In the genomic region with DNA sequence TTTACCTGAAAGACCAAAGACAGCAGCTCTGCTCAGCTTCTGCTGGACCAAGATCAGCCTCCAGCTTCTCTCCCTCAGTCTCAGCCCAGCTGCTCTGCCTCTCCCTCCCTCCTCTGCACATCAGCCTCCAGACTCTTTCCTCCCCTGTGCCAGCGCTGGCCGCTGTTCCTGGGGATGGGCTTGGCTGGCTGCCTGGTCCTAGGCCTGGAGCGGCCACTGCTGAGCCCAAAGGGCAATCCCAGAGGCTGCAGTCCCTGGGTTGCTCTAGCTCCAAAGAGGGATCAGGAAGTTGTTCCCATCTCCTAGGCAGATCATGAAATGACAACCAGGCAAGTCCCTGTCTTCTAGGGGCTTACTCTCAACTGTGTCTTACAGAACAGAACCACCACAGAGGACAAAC, we compare ENCODE assay signal across 8 cellular contexts. TPM values are rescaled to one million over a fixed set of nuclear protein-coding genes. Genes with fewer than 3 reads are reported as not detected.
DNase-seq lines count a peak whose midpoint lies in the region; ATAC-seq lines count a peak whose summit lies in the region.

No MANE protein-coding gene starts in this region.

- H3K9me3 Mint-ChIP-seq in stimulated activated naive B cell treated with anti-CD40 and anti-IgM and Interleukin-4, amounts not matched to agents 10 μg/mL and 1 μg/mL and 100 μg/mL, for 72 hours = peaks cover 0 to 2% of the 10 kb centered on the region in 2 donors

- peaks cover 15 to 27% of the 10 kb centered on the region in 2 donors for H3K4me1 Mint-ChIP-seq in stimulated activated naive B cell treated with anti-CD40 and anti-IgM and Interleukin-4, amounts not matched to agents 10 μg/mL and 1 μg/mL and 100 μg/mL, for 72 hours

- peak; percentile 24 for DNase-seq in ELR (ENCODE audit: low read depth)
- peak; percentile 53 for DNase-seq in amniotic epithelial cell (ENCODE audit: low read depth)
- DNase-seq in cardiac septum (ENCODE audit: low spot score) = peak; percentile 92
- DNase-seq in posterior vena cava (ENCODE audit: low spot score) = peak; percentile 94
- no peak for DNase-seq in RKO (ENCODE audit: low spot score)
- DNase-seq in stimulated activated naive B cell treated with anti-CD40 and anti-IgM and Interleukin-4, amounts not matched to agents 10 μg/mL and 1 μg/mL and 100 μg/mL, for 72 hours = no peak

- intact Hi-C loops in cardiac septum (cut with DNase I) = loop anchor here (5.0 kb wide), 1 partner anchor 33 kb away; a partner anchor contains a TSS
- intact Hi-C loops in posterior vena cava (cut with DNase I) = loop anchor here in 1 of 2 donors (5.0 kb wide), 1 partner anchor 38 kb away; no protein-coding TSS in a partner anchor

- no peak overlapping the region for H3K27ac Mint-ChIP-seq in stimulated activated naive B cell treated with anti-CD40 and anti-IgM and Interleukin-4, amounts not matched to agents 10 μg/mL and 1 μg/mL and 100 μg/mL, for 72 hours

- ATAC-seq in GM19463 (IDR thresholded peaks at IDR 0.05; ENCODE audit: unreplicated experiment) (no peak), HG02642 (IDR thresholded peaks at IDR 0.05; ENCODE audit: poor library complexity, unreplicated experiment) (no peak)
- no peak for ATAC-seq in stimulated activated naive B cell treated with anti-CD40 and anti-IgM and Interleukin-4, amounts not matched to agents 10 μg/mL and 1 μg/mL and 100 μg/mL, for 72 hours (replicated peaks)

- H3K27me3 Mint-ChIP-seq in stimulated activated naive B cell treated with anti-CD40 and anti-IgM and Interleukin-4, amounts not matched to agents 10 μg/mL and 1 μg/mL and 100 μg/mL, for 72 hours = no peaks in the 10 kb centered on the region

- peaks cover 18 to 19% of the 10 kb centered on the region in 2 donors for H3K36me3 Mint-ChIP-seq in stimulated activated naive B cell treated with anti-CD40 and anti-IgM and Interleukin-4, amounts not matched to agents 10 μg/mL and 1 μg/mL and 100 μg/mL, for 72 hours

- no peak overlapping the region for H3K4me3 Mint-ChIP-seq in stimulated activated naive B cell treated with anti-CD40 and anti-IgM and Interleukin-4, amounts not matched to agents 10 μg/mL and 1 μg/mL and 100 μg/mL, for 72 hours

RNA-seq across cellular contexts. Expression of a gene that starts 31.3 kb away (rescaled TPM):
- total RNA-seq in cardiac septum (10.0 TPM), posterior vena cava (10 to 100 TPM; 27.7 to 30.6 TPM)

RNA-seq across cellular contexts. Expression of a gene that starts 31.7 kb away (rescaled TPM):
- total RNA-seq in cardiac septum = 37.7 TPM
- 10 to 100 TPM; 32.7 to 38.8 TPM for total RNA-seq in posterior vena cava

Comparison
In these comparisons a context has a peak if more than half of its experiments do, and no peak if none do; other contexts are left out.
1. DNase-seq: peak in ELR (single experiment), amniotic epithelial cell (single experiment), cardiac septum (single experiment) and posterior vena cava (single experiment); none in RKO (single experiment) and stimulated activated naive B cell treated with anti-CD40 and anti-IgM and Interleukin-4, amounts not matched to agents 10 μg/mL and 1 μg/mL and 100 μg/mL, for 72 hours (single experiment).